In genomic region chr17:69223809-69224208, GRCh38 we compare ENCODE assay signal across 1 cellular context.
TF ChIP-seq lines count a peak whose summit lies in the region.

No MANE protein-coding gene starts in this region.

TF ChIP-seq in HepG2, 621 proteins besides CTCF, POLR2A, EP300 and RAD21 (continued from another document):
- TF ChIP-seq, protein P1, sequence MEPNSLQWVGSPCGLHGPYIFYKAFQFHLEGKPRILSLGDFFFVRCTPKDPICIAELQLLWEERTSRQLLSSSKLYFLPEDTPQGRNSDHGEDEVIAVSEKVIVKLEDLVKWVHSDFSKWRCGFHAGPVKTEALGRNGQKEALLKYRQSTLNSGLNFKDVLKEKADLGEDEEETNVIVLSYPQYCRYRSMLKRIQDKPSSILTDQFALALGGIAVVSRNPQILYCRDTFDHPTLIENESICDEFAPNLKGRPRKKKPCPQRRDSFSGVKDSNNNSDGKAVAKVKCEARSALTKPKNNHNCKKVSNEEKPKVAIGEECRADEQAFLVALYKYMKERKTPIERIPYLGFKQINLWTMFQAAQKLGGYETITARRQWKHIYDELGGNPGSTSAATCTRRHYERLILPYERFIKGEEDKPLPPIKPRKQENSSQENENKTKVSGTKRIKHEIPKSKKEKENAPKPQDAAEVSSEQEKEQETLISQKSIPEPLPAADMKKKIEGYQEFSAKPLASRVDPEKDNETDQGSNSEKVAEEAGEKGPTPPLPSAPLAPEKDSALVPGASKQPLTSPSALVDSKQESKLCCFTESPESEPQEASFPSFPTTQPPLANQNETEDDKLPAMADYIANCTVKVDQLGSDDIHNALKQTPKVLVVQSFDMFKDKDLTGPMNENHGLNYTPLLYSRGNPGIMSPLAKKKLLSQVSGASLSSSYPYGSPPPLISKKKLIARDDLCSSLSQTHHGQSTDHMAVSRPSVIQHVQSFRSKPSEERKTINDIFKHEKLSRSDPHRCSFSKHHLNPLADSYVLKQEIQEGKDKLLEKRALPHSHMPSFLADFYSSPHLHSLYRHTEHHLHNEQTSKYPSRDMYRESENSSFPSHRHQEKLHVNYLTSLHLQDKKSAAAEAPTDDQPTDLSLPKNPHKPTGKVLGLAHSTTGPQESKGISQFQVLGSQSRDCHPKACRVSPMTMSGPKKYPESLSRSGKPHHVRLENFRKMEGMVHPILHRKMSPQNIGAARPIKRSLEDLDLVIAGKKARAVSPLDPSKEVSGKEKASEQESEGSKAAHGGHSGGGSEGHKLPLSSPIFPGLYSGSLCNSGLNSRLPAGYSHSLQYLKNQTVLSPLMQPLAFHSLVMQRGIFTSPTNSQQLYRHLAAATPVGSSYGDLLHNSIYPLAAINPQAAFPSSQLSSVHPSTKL (CRISPR knock-in tag; IDR thresholded peaks at IDR 0.05): peak; percentile 86
- TF ChIP-seq ZNF530 (CRISPR knock-in tag; IDR thresholded peaks at IDR 0.05; ENCODE audit: low read depth) (no peak), HMG20A (CRISPR knock-in tag; IDR thresholded peaks at IDR 0.05; ENCODE audit: borderline replicate concordance) (peak; percentile 68; the same call in 1 of the 2 replicates), REPIN1 (CRISPR knock-in tag; IDR thresholded peaks at IDR 0.05; ENCODE audit: borderline replicate concordance, low read depth) (no peak), NFIC (IDR thresholded peaks at IDR 0.05; ENCODE audit: low read length) (0 out of 2 replicates have a peak, but pooled peaks have one; percentile 57), SOX13 (IDR thresholded peaks at IDR 0.05) (no peak; the same call in 1 of the 2 replicates), SOX13 (CRISPR knock-in tag; conservative IDR thresholded peaks at IDR 0.05 in 1 of 2, IDR thresholded peaks at IDR 0.05 in 1 of 2) (peak in 1 of 2 experiments; percentile 86; a peak in 2 of 4 replicates), SRY (CRISPR knock-in tag; IDR thresholded peaks at IDR 0.05) (no peak), MAFG (CRISPR knock-in tag; IDR thresholded peaks at IDR 0.05) (no peak), KLF16 (CRISPR knock-in tag; IDR thresholded peaks at IDR 0.05) (peak in 1 of 2 experiments; percentile 19; a peak in 1 of 4 replicates), SOX6 (IDR thresholded peaks at IDR 0.05) (no peak), SOX6 (CRISPR knock-in tag; IDR thresholded peaks at IDR 0.05) (peak; percentile 80), TCF7 (IDR thresholded peaks at IDR 0.05; ENCODE audit: low read depth) (0 out of 2 replicates have a peak, but pooled peaks have one; percentile 24), SNAI1 (CRISPR knock-in tag; IDR thresholded peaks at IDR 0.05; ENCODE audit: borderline replicate concordance) (no peak), MAZ (IDR thresholded peaks at IDR 0.05; ENCODE audit: borderline replicate concordance, low read depth, low read length) (no peak), MAZ (CRISPR knock-in tag; IDR thresholded peaks at IDR 0.05; ENCODE audit: low read depth) (no peak), SAP130 (CRISPR knock-in tag; IDR thresholded peaks at IDR 0.05; ENCODE audit: low read depth) (peak; percentile 21), SNAPC2 (CRISPR knock-in tag; IDR thresholded peaks at IDR 0.05) (no peak), FOXA3 (CRISPR knock-in tag; IDR thresholded peaks at IDR 0.05) (peak; percentile 81), FOXA1 (IDR thresholded peaks at IDR 0.05) (no peak), FOXA1 (CRISPR knock-in tag; IDR thresholded peaks at IDR 0.05) (peak; percentile 57), TCF7L2 (IDR thresholded peaks at IDR 0.05; ENCODE audit: low read depth, low read length) (no peak)
